In genomic region chr14:67943947-67944346, GRCh38 we compare ENCODE assay signal across 8 cellular contexts.
DNase-seq lines count a peak whose midpoint lies in the region; ATAC-seq and TF ChIP-seq lines count a peak whose summit lies in the region.

No MANE protein-coding gene starts in this region.

- no peak overlapping the region for H3K4me3 ChIP-seq in parathyroid adenoma (ENCODE audit: low read depth, low read length)

- DNase-seq in COR-L47 (lab: John Stamatoyannopoulos, UW) (peak; percentile 83), HS-5 (ENCODE audit: low read depth) (peak; percentile 52), NCI-H82 (lab: John Stamatoyannopoulos, UW) (peak; percentile 90), activated T-cell treated with anti-CD3 and anti-CD28 coated beads for 4 hours (peak; percentile 44), globus pallidus (ENCODE audit: low spot score) (peak; percentile 74)

- H3K27me3 ChIP-seq in parathyroid adenoma (ENCODE audit: control insufficient read depth, insufficient read depth, low read length) = no peaks in the 10 kb centered on the region

- H3K9ac ChIP-seq in parathyroid adenoma = no peak overlapping the region

- H2AFZ ChIP-seq in parathyroid adenoma = no peak overlapping the region

- H3K4me2 ChIP-seq in parathyroid adenoma (ENCODE audit: low read length) = no peak overlapping the region

- no peak overlapping the region for H3K27ac ChIP-seq in parathyroid adenoma

- H3K4me1 ChIP-seq in parathyroid adenoma = peaks cover 2% of the 10 kb centered on the region

- peak; percentile 51 for TF ChIP-seq CTCF in parathyroid adenoma (IDR thresholded peaks at IDR 0.05)

- no peaks in the 10 kb centered on the region for H3K9me3 ChIP-seq in parathyroid adenoma (ENCODE audit: control insufficient read depth, low read length)

- ATAC-seq in HG02642 (IDR thresholded peaks at IDR 0.05; ENCODE audit: poor library complexity, unreplicated experiment) (no peak), GM21515 (IDR thresholded peaks at IDR 0.05; ENCODE audit: unreplicated experiment) (no peak)

- H3K79me2 ChIP-seq in parathyroid adenoma = no peaks in the 10 kb centered on the region

- H3K36me3 ChIP-seq in parathyroid adenoma (ENCODE audit: control insufficient read depth, insufficient read depth, low read length) = no peaks in the 10 kb centered on the region
